In the genomic region with DNA sequence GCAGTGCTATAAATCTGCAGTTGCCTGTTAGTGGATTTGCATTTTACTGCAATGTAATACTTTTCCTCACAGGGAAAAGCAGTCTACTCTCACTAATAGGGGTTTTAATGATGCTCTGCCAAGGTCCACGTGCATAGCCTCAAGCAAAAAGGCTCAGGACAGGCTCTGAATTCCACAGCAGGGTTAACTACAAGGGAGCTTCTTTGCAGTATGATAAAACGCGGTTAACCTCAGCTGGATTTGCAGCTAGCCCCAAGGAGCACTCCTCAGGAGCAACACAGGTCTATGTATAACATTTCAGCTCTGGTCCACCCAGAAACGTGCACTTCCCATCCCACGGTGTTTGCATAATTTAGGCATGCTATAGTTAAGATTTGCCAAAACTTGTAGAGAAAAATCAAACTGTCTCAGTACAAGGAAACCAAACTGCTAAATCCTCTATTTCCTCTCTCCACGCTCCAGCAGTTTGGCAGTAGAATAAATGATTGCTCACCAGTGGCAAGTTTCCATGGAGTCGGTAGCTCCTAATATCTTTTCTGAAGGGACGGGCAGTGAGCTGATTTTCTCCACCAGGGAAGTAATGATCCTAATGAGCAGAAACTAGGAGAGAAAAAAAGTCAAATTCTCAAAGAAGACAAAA, we compare ENCODE assay signal across 12 cellular contexts. TPM values are rescaled to one million over a fixed set of nuclear protein-coding genes. Genes with fewer than 3 reads are reported as not detected.
DNase-seq lines count a peak whose midpoint lies in the region; FAIRE-seq and TF ChIP-seq lines count a peak whose summit lies in the region.
"Had no signal": no experiment of that assay in that cellular context is flagged by ENCODE, and none has a peak within 500 bp of the region (broad histone marks: within the 10 kb centered on the region; RNA-seq: fewer than 3 reads in every experiment).

No MANE protein-coding gene starts in this region.

- no peak for TF ChIP-seq CTCF in foreskin fibroblast (IDR thresholded peaks at IDR 0.05; ENCODE audit: low read depth, low read length)
- no peak for TF ChIP-seq CTCF in type B pancreatic cell (conservative IDR thresholded peaks at IDR 0.05)

- FAIRE-seq in RCC 7860 (lab: Jason Lieb, UNC): peak; percentile 97

- H3K4me3 Mint-ChIP-seq in type B pancreatic cell: peak overlapping the region; percentile 23
- H3K4me3 Mint-ChIP-seq: stimulated activated naive CD8-positive, alpha-beta T cell treated with anti-CD3 and anti-CD28 coated beads, Interleukin-15, Interleukin-2, amounts not matched to agents 100 ng/mL and 50 ng/mL, for 24 hours had no signal

- no peaks in the 10 kb centered on the region for H3K27me3 Mint-ChIP-seq in type B pancreatic cell

- no peaks in the 10 kb centered on the region for H3K9me3 Mint-ChIP-seq in type B pancreatic cell
- H3K9me3 Mint-ChIP-seq: stimulated activated naive CD8-positive, alpha-beta T cell treated with anti-CD3 and anti-CD28 coated beads, Interleukin-15, Interleukin-2, amounts not matched to agents 100 ng/mL and 50 ng/mL, for 24 hours had no signal

- H3K4me3 ChIP-seq in foreskin fibroblast (ENCODE audit: low read depth in 1 of 2, low read length in 2 of 2): no peak overlapping the region

- peaks cover 51% of the 10 kb centered on the region for H3K4me1 Mint-ChIP-seq in type B pancreatic cell (ENCODE audit: unreplicated experiment)

- H3K36me3 Mint-ChIP-seq in type B pancreatic cell: no peaks in the 10 kb centered on the region

- peak; percentile 31 for DNase-seq in SHP77 treated with DMSO at 0.1 percent for 48 hours (lab: John Stamatoyannopoulos, UW)
- DNase-seq in SHP77 (lab: John Stamatoyannopoulos, UW): no peak
- peak; percentile 91 for DNase-seq in RCC 7860 (ENCODE audit: low spot score)
- DNase-seq in foreskin fibroblast: peak; percentile 29 to 58
- no peak for DNase-seq in type B pancreatic cell (ENCODE audit: extremely low spot score, unreplicated experiment)
- DNase-seq in GDM1 (lab: John Stamatoyannopoulos, UW): no peak
- no peak for DNase-seq in activated naive CD4-positive, alpha-beta T cell treated with anti-CD3 and anti-CD28 coated beads, Interleukin-2, amount 50 U/mL, for 16 hours
- no peak for DNase-seq in Kasumi-1 (lab: John Stamatoyannopoulos, UW)
- DNase-seq: C1 segment of cervical spinal cord, midbrain, NCI-H1694 treated with DMSO at 0.1 percent for 48 hours had no signal

- H3K27ac Mint-ChIP-seq in type B pancreatic cell: no peak overlapping the region
- H3K27ac Mint-ChIP-seq: stimulated activated naive CD8-positive, alpha-beta T cell treated with anti-CD3 and anti-CD28 coated beads, Interleukin-15, Interleukin-2, amounts not matched to agents 100 ng/mL and 50 ng/mL, for 24 hours had no signal

RNA-seq across cellular contexts. Expression of gene ASB4, which starts 13.1 kb away (rescaled TPM):
- total RNA-seq in type B pancreatic cell (ENCODE audit: low replicate concordance): 0.07 and 0.31 TPM in 2 replicates

RNA-seq across cellular contexts. Expression of gene PON2, which starts 37.8 kb away (rescaled TPM):
- 45.4 and 79.2 TPM in 2 replicates for total RNA-seq in type B pancreatic cell (ENCODE audit: low replicate concordance)

Comparison
In these comparisons a context has a peak if more than half of its experiments do, and no peak if none do; other contexts are left out.
1. DNase-seq: peak in SHP77 treated with DMSO at 0.1 percent for 48 hours (single experiment), RCC 7860 (single experiment) and foreskin fibroblast (2 of 2); none in SHP77 (0 of 2), type B pancreatic cell (single experiment), GDM1 (single experiment), activated naive CD4-positive, alpha-beta T cell treated with anti-CD3 and anti-CD28 coated beads, Interleukin-2, amount 50 U/mL, for 16 hours (single experiment) and Kasumi-1 (0 of 2).